ENCODE assay signal across 9 cellular contexts in the genomic region with DNA sequence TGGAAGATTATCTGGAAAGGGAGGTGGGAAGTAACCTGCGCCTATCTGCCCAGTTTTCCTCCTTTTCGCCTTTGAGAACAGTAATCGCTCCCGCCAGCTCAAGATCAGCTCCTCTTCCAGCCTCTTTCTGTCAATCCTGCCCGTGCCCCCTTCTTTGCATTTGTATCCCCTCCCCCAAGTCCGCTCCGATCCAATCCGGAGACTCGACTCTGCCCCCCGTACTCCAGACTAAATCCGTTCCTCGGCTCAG. TPM values are rescaled to one million over a fixed set of nuclear protein-coding genes. Genes with fewer than 3 reads are reported as not detected.
DNase-seq lines count a peak whose midpoint lies in the region; ATAC-seq and TF ChIP-seq lines count a peak whose summit lies in the region.
"Had no signal": no experiment of that assay in that cellular context is flagged by ENCODE, and none has a peak within 500 bp of the region (broad histone marks: within the 10 kb centered on the region; RNA-seq: fewer than 3 reads in every experiment).

No MANE protein-coding gene starts in this region.

- CTCF ChIA-PET in activated CD8-positive, alpha-beta memory T cell treated with anti-CD3 and anti-CD28 coated beads, Interleukin-2, amount 10 ng/mL, durations not matched to agents 7 days and 5 days (lab: Charles Lee) = interaction anchor here (0.5 to 4.6 kb wide), 13 partner anchors 20 to 525 kb away, joined by 3 to 47 read pairs (median 7); a partner anchor contains a TSS

- 1 to 2% methylated on average over 12 of the region's 12 CpGs for WGBS in testis, 2 donors

- H3K36me3 Mint-ChIP-seq in activated CD8-positive, alpha-beta memory T cell treated with anti-CD3 and anti-CD28 coated beads, Interleukin-2, amount 10 ng/mL, durations not matched to agents 7 days and 5 days = peaks cover 14% of the 10 kb centered on the region
- peaks cover 21% of the 10 kb centered on the region for H3K36me3 Mint-ChIP-seq in activated naive CD8-positive, alpha-beta T cell treated with anti-CD3 and anti-CD28 coated beads, Interleukin-2, amount 10 ng/mL, durations not matched to agents 7 days and 5 days

- H3K9me3 Mint-ChIP-seq in activated CD8-positive, alpha-beta memory T cell treated with anti-CD3 and anti-CD28 coated beads, Interleukin-2, amount 10 ng/mL, durations not matched to agents 7 days and 5 days (ENCODE audit: low read depth) = no peaks in the 10 kb centered on the region
- H3K9me3 Mint-ChIP-seq in activated naive CD8-positive, alpha-beta T cell treated with anti-CD3 and anti-CD28 coated beads, Interleukin-2, amount 10 ng/mL, durations not matched to agents 7 days and 5 days = no peaks in the 10 kb centered on the region

- H3K4me3 Mint-ChIP-seq in activated CD8-positive, alpha-beta memory T cell treated with anti-CD3 and anti-CD28 coated beads, Interleukin-2, amount 10 ng/mL, durations not matched to agents 7 days and 5 days = peak overlapping the region; percentile 87
- H3K4me3 Mint-ChIP-seq in activated naive CD8-positive, alpha-beta T cell treated with anti-CD3 and anti-CD28 coated beads, Interleukin-2, amount 10 ng/mL, durations not matched to agents 7 days and 5 days = peak overlapping the region; percentile 98

- no peaks in the 10 kb centered on the region for H3K27me3 Mint-ChIP-seq in activated CD8-positive, alpha-beta memory T cell treated with anti-CD3 and anti-CD28 coated beads, Interleukin-2, amount 10 ng/mL, durations not matched to agents 7 days and 5 days
- H3K27me3 Mint-ChIP-seq in activated naive CD8-positive, alpha-beta T cell treated with anti-CD3 and anti-CD28 coated beads, Interleukin-2, amount 10 ng/mL, durations not matched to agents 7 days and 5 days = no peaks in the 10 kb centered on the region

- H3K4me3 ChIP-seq in kidney epithelial cell (ENCODE audit: low read depth, low read length) = peak overlapping the region; percentile 49
- peak overlapping the region; percentile 73 to 95 for H3K4me3 ChIP-seq in testis

- intact Hi-C loops in testis (cut with DNase I; ENCODE audit: low total_unique reads) = no loop called here

- peak overlapping the region; percentile 95 to 96 for H3K27ac ChIP-seq in testis

- POLR2A ChIA-PET in activated naive CD8-positive, alpha-beta T cell treated with anti-CD3 and anti-CD28 coated beads, Interleukin-2, amount 10 ng/mL, durations not matched to agents 7 days and 5 days (lab: Charles Lee) = interaction anchor here (0.7 to 4.4 kb wide), 23 partner anchors 7 to 1107 kb away, joined by 3 to 92 read pairs (median 9); a partner anchor contains a TSS

- no peak for TF ChIP-seq CTCF in kidney epithelial cell (IDR thresholded peaks at IDR 0.05; ENCODE audit: insufficient read depth, low read length, poor library complexity, severe bottlenecking)
- no peak for TF ChIP-seq CTCF in testis (IDR thresholded peaks at IDR 0.05)

- peak overlapping the region; percentile 99 for H3K27ac Mint-ChIP-seq in activated CD8-positive, alpha-beta memory T cell treated with anti-CD3 and anti-CD28 coated beads, Interleukin-2, amount 10 ng/mL, durations not matched to agents 7 days and 5 days
- peak overlapping the region; percentile 98 for H3K27ac Mint-ChIP-seq in activated naive CD8-positive, alpha-beta T cell treated with anti-CD3 and anti-CD28 coated beads, Interleukin-2, amount 10 ng/mL, durations not matched to agents 7 days and 5 days

- H3K9me3 ChIP-seq in testis = no peaks in the 10 kb centered on the region

- peak; percentile 69 for TF ChIP-seq POLR2A in testis (IDR thresholded peaks at IDR 0.05)

- H3K4me1 Mint-ChIP-seq in activated CD8-positive, alpha-beta memory T cell treated with anti-CD3 and anti-CD28 coated beads, Interleukin-2, amount 10 ng/mL, durations not matched to agents 7 days and 5 days = peaks cover 33% of the 10 kb centered on the region
- H3K4me1 Mint-ChIP-seq in activated naive CD8-positive, alpha-beta T cell treated with anti-CD3 and anti-CD28 coated beads, Interleukin-2, amount 10 ng/mL, durations not matched to agents 7 days and 5 days = peaks cover 34% of the 10 kb centered on the region

- no peak for ATAC-seq in activated CD8-positive, alpha-beta memory T cell treated with anti-CD3 and anti-CD28 coated beads, Interleukin-2, amount 10 ng/mL, durations not matched to agents 7 days and 5 days
- ATAC-seq in activated naive CD8-positive, alpha-beta T cell treated with anti-CD3 and anti-CD28 coated beads, Interleukin-2, amount 10 ng/mL, durations not matched to agents 7 days and 5 days (ENCODE audit: low read depth) = no peak
- no peak for ATAC-seq in HG02798 (IDR thresholded peaks at IDR 0.05; ENCODE audit: poor library complexity, unreplicated experiment)

- H3K4me1 ChIP-seq in testis = peaks cover 12% of the 10 kb centered on the region

- H3K27me3 ChIP-seq in kidney epithelial cell (ENCODE audit: control insufficient read depth, insufficient read depth, low read length) (no peaks in the 10 kb centered on the region), testis (no peaks in the 10 kb centered on the region)

- H3K36me3 ChIP-seq in kidney epithelial cell (ENCODE audit: control insufficient read depth, insufficient read depth, low read length) (no peaks in the 10 kb centered on the region), testis (ENCODE audit: low read depth, missing control alignments) (no peaks in the 10 kb centered on the region)

- DNase-seq in activated CD8-positive, alpha-beta memory T cell treated with anti-CD3 and anti-CD28 coated beads, Interleukin-2, amount 10 ng/mL, durations not matched to agents 7 days and 5 days = no peak
- no peak for DNase-seq in activated CD8-positive, alpha-beta memory T cell treated with anti-CD3 and anti-CD28 coated beads, Interleukin-2, amount 50 U/mL, for 48 hours
- DNase-seq in activated naive CD8-positive, alpha-beta T cell treated with anti-CD3 and anti-CD28 coated beads, Interleukin-2, amount 10 ng/mL, durations not matched to agents 7 days and 5 days = no peak
- DNase-seq in kidney epithelial cell (ENCODE audit: low read depth) (no peak), testis (no peak), HCEC 1CT (no peak), hepatic stellate cell (ENCODE audit: low spot score) (no peak)

RNA-seq across cellular contexts. Expression of a gene that starts 0.3 kb away (rescaled TPM):
- total RNA-seq in activated CD8-positive, alpha-beta memory T cell treated with anti-CD3 and anti-CD28 coated beads, Interleukin-2, amount 10 ng/mL, durations not matched to agents 7 days and 5 days = 10 to 100 TPM; 36.2 to 56.7 TPM
- 10 to 100 TPM; 53.1 to 57.7 TPM for total RNA-seq in activated naive CD8-positive, alpha-beta T cell treated with anti-CD3 and anti-CD28 coated beads, Interleukin-2, amount 10 ng/mL, durations not matched to agents 7 days and 5 days
- total RNA-seq in kidney epithelial cell = 23.0 and 35.3 TPM in 2 replicates
- 10 to 100 TPM; 44.7 to 49.3 TPM for total RNA-seq in testis
- 46.7 TPM for polyA plus RNA-seq in testis (ENCODE audit: insufficient read depth, low read depth, low replicate concordance)

RNA-seq across cellular contexts. Expression of a gene that starts 2.4 kb away (rescaled TPM):
- not detected for total RNA-seq in activated CD8-positive, alpha-beta memory T cell treated with anti-CD3 and anti-CD28 coated beads, Interleukin-2, amount 10 ng/mL, durations not matched to agents 7 days and 5 days
- total RNA-seq in activated naive CD8-positive, alpha-beta T cell treated with anti-CD3 and anti-CD28 coated beads, Interleukin-2, amount 10 ng/mL, durations not matched to agents 7 days and 5 days = 1 to 10 TPM; 3.0 TPM
- total RNA-seq in kidney epithelial cell (not detected in 2 replicates), testis (1 to 10 TPM; 2.4 to 2.8 TPM)
- 2.9 TPM for polyA plus RNA-seq in testis (ENCODE audit: insufficient read depth, low read depth, low replicate concordance)
- total RNA-seq: myocyte had no signal

RNA-seq across cellular contexts. Expression of a gene that starts 21.3 kb away (rescaled TPM):
- total RNA-seq in activated CD8-positive, alpha-beta memory T cell treated with anti-CD3 and anti-CD28 coated beads, Interleukin-2, amount 10 ng/mL, durations not matched to agents 7 days and 5 days = 100 to 1,000 TPM; 101 to 105 TPM
- 100 to 1,000 TPM; 158 to 159 TPM for total RNA-seq in activated naive CD8-positive, alpha-beta T cell treated with anti-CD3 and anti-CD28 coated beads, Interleukin-2, amount 10 ng/mL, durations not matched to agents 7 days and 5 days
- total RNA-seq in kidney epithelial cell (99.9 and 102 TPM in 2 replicates), testis (100 to 1,000 TPM; 245 to 260 TPM)
- polyA plus RNA-seq in testis (ENCODE audit: insufficient read depth, low read depth, low replicate concordance) = 489 TPM

RNA-seq across cellular contexts. Expression of a gene that starts 26.7 kb away (rescaled TPM):
- 100 to 1,000 TPM; 176 to 193 TPM for total RNA-seq in activated CD8-positive, alpha-beta memory T cell treated with anti-CD3 and anti-CD28 coated beads, Interleukin-2, amount 10 ng/mL, durations not matched to agents 7 days and 5 days
- total RNA-seq in activated naive CD8-positive, alpha-beta T cell treated with anti-CD3 and anti-CD28 coated beads, Interleukin-2, amount 10 ng/mL, durations not matched to agents 7 days and 5 days = 100 to 1,000 TPM; 145 to 157 TPM
- 84.4 and 110 TPM in 2 replicates for total RNA-seq in kidney epithelial cell
- 10 to 100 TPM; 89.8 to 91.5 TPM for total RNA-seq in testis
- 67.8 TPM for polyA plus RNA-seq in testis (ENCODE audit: insufficient read depth, low read depth, low replicate concordance)

RNA-seq across cellular contexts. Expression of a gene that starts 27.4 kb away (rescaled TPM):
- 10 to 100 TPM; 13.7 to 18.2 TPM for total RNA-seq in activated CD8-positive, alpha-beta memory T cell treated with anti-CD3 and anti-CD28 coated beads, Interleukin-2, amount 10 ng/mL, durations not matched to agents 7 days and 5 days
- total RNA-seq in activated naive CD8-positive, alpha-beta T cell treated with anti-CD3 and anti-CD28 coated beads, Interleukin-2, amount 10 ng/mL, durations not matched to agents 7 days and 5 days = 10 to 100 TPM; 13.5 to 15.6 TPM
- total RNA-seq in kidney epithelial cell (7.2 and 8.8 TPM in 2 replicates), testis (10 to 100 TPM; 17.7 to 21.5 TPM)
- 14.8 TPM for polyA plus RNA-seq in testis (ENCODE audit: insufficient read depth, low read depth, low replicate concordance)
